13 cellular contexts compared by ENCODE assay signal in the genomic region with DNA sequence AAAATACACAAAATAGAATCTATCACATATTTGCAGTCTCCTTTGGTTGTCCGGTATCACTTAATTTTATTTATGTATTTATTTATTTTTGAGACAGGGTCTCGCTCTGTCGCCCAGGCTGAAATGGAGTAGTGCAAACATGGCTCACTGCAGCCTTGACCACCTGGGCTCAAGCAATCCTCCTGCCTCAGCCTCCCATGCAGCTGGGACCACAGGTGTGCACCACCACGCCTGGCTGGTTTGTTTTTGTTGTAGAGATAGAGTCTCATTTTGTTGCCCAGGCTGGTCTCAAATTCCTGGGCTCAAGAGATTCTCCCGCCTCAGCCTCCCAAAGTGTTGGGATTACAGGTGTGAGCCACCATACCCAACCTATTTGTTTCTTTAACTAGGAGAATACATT. TPM values are rescaled to one million over a fixed set of nuclear protein-coding genes. Genes with fewer than 3 reads are reported as not detected.
DNase-seq lines count a peak whose midpoint lies in the region; ATAC-seq lines count a peak whose summit lies in the region.
"Had no signal": no experiment of that assay in that cellular context is flagged by ENCODE, and none has a peak within 500 bp of the region (broad histone marks: within the 10 kb centered on the region; RNA-seq: fewer than 3 reads in every experiment).

No MANE protein-coding gene starts in this region.

- H3K4me1 Mint-ChIP-seq in activated naive CD8-positive, alpha-beta T cell (ENCODE audit: low read depth): peaks cover 32% of the 10 kb centered on the region
- H3K4me1 Mint-ChIP-seq in activated naive CD8-positive, alpha-beta T cell treated with anti-CD3 and anti-CD28 coated beads for 36 hours: peaks cover 27% of the 10 kb centered on the region
- H3K4me1 Mint-ChIP-seq in effector memory CD8-positive, alpha-beta T cell (ENCODE audit: low read depth in 2 of 2): peaks cover 17 to 29% of the 10 kb centered on the region in 2 donors
- H3K4me1 Mint-ChIP-seq: H9 had no signal

- peaks cover 5% of the 10 kb centered on the region for H3K36me3 Mint-ChIP-seq in activated naive CD8-positive, alpha-beta T cell
- peaks cover 25% of the 10 kb centered on the region for H3K36me3 Mint-ChIP-seq in activated naive CD8-positive, alpha-beta T cell treated with anti-CD3 and anti-CD28 coated beads for 36 hours
- H3K36me3 Mint-ChIP-seq in effector memory CD8-positive, alpha-beta T cell (ENCODE audit: insufficient read depth): peaks cover 54% of the 10 kb centered on the region

- peak overlapping the region; percentile 41 for H3K27ac Mint-ChIP-seq in activated naive CD8-positive, alpha-beta T cell
- H3K27ac Mint-ChIP-seq in activated naive CD8-positive, alpha-beta T cell treated with anti-CD3 and anti-CD28 coated beads for 36 hours: no peak overlapping the region
- peak overlapping the region; percentile 10 to 72 for H3K27ac Mint-ChIP-seq in effector memory CD8-positive, alpha-beta T cell
- H3K27ac Mint-ChIP-seq: CD4-positive, alpha-beta T cell; H9 had no signal

- no peak for DNase-seq in activated naive CD8-positive, alpha-beta T cell treated with anti-CD3 and anti-CD28 coated beads for 36 hours
- peak; percentile 60 for DNase-seq in NAMALWA (ENCODE audit: low spot score)
- DNase-seq in effector memory CD8-positive, alpha-beta T cell: no peak
- no peak for DNase-seq in COLO668 (lab: John Stamatoyannopoulos, UW; ENCODE audit: unreplicated experiment)
- DNase-seq in NCI-H146 treated with DMSO at 0.1 percent for 48 hours (lab: John Stamatoyannopoulos, UW; ENCODE audit: unreplicated experiment): no peak
- no peak for DNase-seq in ureter (ENCODE audit: low spot score)
- DNase-seq: CD4-positive, alpha-beta T cell; DMS79; EL; GOT3; H9 had no signal

- no peak overlapping the region for H3K4me3 Mint-ChIP-seq in activated naive CD8-positive, alpha-beta T cell
- no peak overlapping the region for H3K4me3 Mint-ChIP-seq in activated naive CD8-positive, alpha-beta T cell treated with anti-CD3 and anti-CD28 coated beads for 36 hours
- H3K4me3 Mint-ChIP-seq in effector memory CD8-positive, alpha-beta T cell: no peak overlapping the region
- H3K4me3 Mint-ChIP-seq: CD4-positive, alpha-beta T cell; H9 had no signal

- no peaks in the 10 kb centered on the region for H3K27me3 Mint-ChIP-seq in activated naive CD8-positive, alpha-beta T cell
- H3K27me3 Mint-ChIP-seq in activated naive CD8-positive, alpha-beta T cell treated with anti-CD3 and anti-CD28 coated beads for 36 hours: no peaks in the 10 kb centered on the region
- no peaks in the 10 kb centered on the region for H3K27me3 Mint-ChIP-seq in effector memory CD8-positive, alpha-beta T cell
- H3K27me3 Mint-ChIP-seq: CD4-positive, alpha-beta T cell had no signal

- no peaks in the 10 kb centered on the region for H3K9me3 Mint-ChIP-seq in activated naive CD8-positive, alpha-beta T cell (ENCODE audit: low read depth)
- no peaks in the 10 kb centered on the region for H3K9me3 Mint-ChIP-seq in activated naive CD8-positive, alpha-beta T cell treated with anti-CD3 and anti-CD28 coated beads for 36 hours
- H3K9me3 Mint-ChIP-seq in effector memory CD8-positive, alpha-beta T cell: no peaks in the 10 kb centered on the region
- H3K9me3 Mint-ChIP-seq: CD4-positive, alpha-beta T cell; H9 had no signal

- no peak for ATAC-seq in effector memory CD8-positive, alpha-beta T cell (replicated peaks)
- ATAC-seq: HepG2 had no signal

RNA-seq across cellular contexts. Expression of gene DENND4A, which starts 33.9 kb away (rescaled TPM):
- total RNA-seq in activated naive CD8-positive, alpha-beta T cell treated with anti-CD3 and anti-CD28 coated beads for 36 hours: 10 to 100 TPM; 47.6 to 52.2 TPM
- 41.7 TPM for total RNA-seq in ureter
